Comparison of ENCODE assay signal across 1 cellular context in the genomic region with DNA sequence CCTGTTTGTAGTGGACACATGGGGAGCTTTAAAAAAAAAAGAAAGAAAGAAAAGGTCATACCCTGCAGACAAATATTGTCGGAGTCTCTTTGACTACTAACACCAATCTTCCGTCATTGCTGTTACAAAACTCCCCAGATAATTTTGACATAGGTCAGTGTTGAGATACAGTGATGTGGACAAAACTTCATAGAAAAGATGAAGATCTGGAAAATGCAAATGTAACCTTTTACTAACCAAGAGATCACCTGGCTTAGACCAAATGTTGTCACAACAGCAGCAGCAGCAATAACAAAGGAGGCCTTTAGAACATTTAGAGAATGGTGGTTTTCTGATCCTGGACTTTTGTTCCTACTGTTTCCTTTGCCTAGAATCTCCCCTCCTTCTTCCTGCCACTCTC.
TF ChIP-seq lines count a peak whose summit lies in the region.

No MANE protein-coding gene starts in this region.

TF ChIP-seq in GM23338, 12 proteins besides CTCF, POLR2A, EP300 and RAD21 (continued from another document):
- TF ChIP-seq REST (IDR thresholded peaks at IDR 0.05; ENCODE audit: unreplicated experiment) (no peak), ZNF331 (CRISPR knock-in tag; IDR thresholded peaks at IDR 0.05; ENCODE audit: low read depth) (no peak), JUNB (IDR thresholded peaks at IDR 0.05; ENCODE audit: unreplicated experiment) (no peak), STAT1 (IDR thresholded peaks at IDR 0.05; ENCODE audit: unreplicated experiment) (no peak), CREB1 (CRISPR knock-in tag; IDR thresholded peaks at IDR 0.05; ENCODE audit: low read depth) (no peak), NANOG (IDR thresholded peaks at IDR 0.05; ENCODE audit: borderline replicate concordance) (no peak), POLR2AphosphoS5 (IDR thresholded peaks at IDR 0.05; ENCODE audit: low read depth) (no peak)
- TF ChIP-seq, protein P1, sequence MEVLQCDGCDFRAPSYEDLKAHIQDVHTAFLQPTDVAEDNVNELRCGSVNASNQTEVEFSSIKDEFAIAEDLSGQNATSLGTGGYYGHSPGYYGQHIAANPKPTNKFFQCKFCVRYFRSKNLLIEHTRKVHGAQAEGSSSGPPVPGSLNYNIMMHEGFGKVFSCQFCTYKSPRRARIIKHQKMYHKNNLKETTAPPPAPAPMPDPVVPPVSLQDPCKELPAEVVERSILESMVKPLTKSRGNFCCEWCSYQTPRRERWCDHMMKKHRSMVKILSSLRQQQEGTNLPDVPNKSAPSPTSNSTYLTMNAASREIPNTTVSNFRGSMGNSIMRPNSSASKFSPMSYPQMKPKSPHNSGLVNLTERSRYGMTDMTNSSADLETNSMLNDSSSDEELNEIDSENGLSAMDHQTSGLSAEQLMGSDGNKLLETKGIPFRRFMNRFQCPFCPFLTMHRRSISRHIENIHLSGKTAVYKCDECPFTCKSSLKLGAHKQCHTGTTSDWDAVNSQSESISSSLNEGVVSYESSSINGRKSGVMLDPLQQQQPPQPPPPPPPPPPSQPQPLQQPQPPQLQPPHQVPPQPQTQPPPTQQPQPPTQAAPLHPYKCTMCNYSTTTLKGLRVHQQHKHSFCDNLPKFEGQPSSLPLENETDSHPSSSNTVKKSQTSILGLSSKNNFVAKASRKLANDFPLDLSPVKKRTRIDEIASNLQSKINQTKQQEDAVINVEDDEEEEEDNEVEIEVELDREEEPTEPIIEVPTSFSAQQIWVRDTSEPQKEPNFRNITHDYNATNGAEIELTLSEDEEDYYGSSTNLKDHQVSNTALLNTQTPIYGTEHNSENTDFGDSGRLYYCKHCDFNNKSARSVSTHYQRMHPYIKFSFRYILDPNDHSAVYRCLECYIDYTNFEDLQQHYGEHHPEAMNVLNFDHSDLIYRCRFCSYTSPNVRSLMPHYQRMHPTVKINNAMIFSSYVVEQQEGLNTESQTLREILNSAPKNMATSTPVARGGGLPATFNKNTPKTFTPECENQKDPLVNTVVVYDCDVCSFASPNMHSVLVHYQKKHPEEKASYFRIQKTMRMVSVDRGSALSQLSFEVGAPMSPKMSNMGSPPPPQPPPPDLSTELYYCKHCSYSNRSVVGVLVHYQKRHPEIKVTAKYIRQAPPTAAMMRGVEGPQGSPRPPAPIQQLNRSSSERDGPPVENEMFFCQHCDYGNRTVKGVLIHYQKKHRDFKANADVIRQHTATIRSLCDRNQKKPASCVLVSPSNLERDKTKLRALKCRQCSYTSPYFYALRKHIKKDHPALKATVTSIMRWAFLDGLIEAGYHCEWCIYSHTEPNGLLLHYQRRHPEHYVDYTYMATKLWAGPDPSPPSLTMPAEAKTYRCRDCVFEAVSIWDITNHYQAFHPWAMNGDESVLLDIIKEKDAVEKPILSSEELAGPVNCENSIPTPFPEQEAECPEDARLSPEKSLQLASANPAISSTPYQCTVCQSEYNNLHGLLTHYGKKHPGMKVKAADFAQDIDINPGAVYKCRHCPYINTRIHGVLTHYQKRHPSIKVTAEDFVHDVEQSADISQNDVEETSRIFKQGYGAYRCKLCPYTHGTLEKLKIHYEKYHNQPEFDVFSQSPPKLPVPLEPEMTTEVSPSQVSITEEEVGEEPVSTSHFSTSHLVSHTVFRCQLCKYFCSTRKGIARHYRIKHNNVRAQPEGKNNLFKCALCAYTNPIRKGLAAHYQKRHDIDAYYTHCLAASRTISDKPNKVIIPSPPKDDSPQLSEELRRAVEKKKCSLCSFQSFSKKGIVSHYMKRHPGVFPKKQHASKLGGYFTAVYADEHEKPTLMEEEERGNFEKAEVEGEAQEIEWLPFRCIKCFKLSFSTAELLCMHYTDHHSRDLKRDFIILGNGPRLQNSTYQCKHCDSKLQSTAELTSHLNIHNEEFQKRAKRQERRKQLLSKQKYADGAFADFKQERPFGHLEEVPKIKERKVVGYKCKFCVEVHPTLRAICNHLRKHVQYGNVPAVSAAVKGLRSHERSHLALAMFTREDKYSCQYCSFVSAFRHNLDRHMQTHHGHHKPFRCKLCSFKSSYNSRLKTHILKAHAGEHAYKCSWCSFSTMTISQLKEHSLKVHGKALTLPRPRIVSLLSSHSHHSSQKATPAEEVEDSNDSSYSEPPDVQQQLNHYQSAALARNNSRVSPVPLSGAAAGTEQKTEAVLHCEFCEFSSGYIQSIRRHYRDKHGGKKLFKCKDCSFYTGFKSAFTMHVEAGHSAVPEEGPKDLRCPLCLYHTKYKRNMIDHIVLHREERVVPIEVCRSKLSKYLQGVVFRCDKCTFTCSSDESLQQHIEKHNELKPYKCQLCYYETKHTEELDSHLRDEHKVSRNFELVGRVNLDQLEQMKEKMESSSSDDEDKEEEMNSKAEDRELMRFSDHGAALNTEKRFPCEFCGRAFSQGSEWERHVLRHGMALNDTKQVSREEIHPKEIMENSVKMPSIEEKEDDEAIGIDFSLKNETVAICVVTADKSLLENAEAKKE (CRISPR knock-in tag; IDR thresholded peaks at IDR 0.05): no peak
